Comparison of ENCODE assay signal across 15 cellular contexts in the genomic region with DNA sequence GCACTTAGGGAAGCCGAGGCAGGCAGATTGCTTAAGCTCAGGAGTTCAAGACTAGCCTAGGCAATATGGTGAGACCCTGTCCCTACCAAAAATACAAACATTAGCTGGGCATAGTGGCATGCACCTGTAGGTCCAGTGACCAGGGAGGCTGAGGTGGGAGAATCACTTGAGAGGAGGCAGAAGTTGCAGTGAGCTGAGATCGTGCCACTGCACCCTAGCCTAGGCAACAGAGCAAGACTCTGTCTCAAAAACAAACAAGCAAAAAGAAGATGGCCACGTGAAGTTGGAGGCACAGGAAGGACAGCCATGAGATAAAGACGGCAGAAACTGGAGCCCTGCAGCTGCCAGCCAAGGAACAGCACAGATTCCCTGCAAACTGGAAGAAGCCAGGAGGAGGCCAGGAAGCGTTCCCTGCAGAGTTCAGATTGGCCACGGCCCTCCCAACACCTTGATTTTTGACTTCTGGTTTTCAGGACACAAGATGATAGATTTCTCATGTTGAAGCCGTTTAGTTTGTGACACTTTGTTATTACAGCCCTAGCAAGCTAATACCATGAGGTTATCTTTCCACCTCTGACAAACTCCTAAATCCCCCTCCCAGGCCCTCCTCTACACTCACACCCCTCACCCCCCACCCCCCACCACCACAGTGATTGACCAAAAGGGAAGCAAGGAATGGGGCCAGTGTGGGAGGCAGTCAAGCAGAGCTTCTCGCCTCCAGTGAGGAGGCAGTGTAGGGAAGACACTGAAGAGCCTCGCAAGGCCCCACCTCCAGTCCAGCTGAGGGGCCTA.
"Had no signal": no experiment of that assay in that cellular context is flagged by ENCODE, and none has a peak within 500 bp of the region (broad histone marks: within the 10 kb centered on the region; RNA-seq: fewer than 3 reads in every experiment).

No MANE protein-coding gene starts in this region.

- H3K27ac ChIP-seq: left lung, ovary, sigmoid colon, stomach, upper lobe of left lung had no signal

- H3K9me3 Mint-ChIP-seq: activated CD4-positive, alpha-beta T cell treated with anti-CD3 and anti-CD28 coated beads, Interleukin-2, amount 10 ng/mL, durations not matched to agents 24 days and 14 days; activated naive CD4-positive, alpha-beta T cell treated with anti-CD3 and anti-CD28 coated beads for 36 hours; activated T-cell treated with anti-CD3 and anti-CD28 coated beads, Interleukin-2, amount 50 U/mL, for 4 hours; stimulated activated effector memory CD8-positive, alpha-beta T cell treated with anti-CD3 and anti-CD28 coated beads, Interleukin-12 subunit alpha, Interleukin-12 subunit beta, amount 100 ng/mL, for 72 hours had no signal

- DNase-seq: activated CD4-positive, alpha-beta T cell treated with anti-CD3 and anti-CD28 coated beads, Interleukin-2, amount 10 ng/mL, durations not matched to agents 24 days and 14 days; activated CD8-positive, alpha-beta memory T cell treated with anti-CD3 and anti-CD28 coated beads, Interleukin-2, amount 50 U/mL, for 4 hours; activated CD8-positive, alpha-beta T cell treated with anti-CD3 and anti-CD28 coated beads, Interleukin-2, amount 10 ng/mL, durations not matched to agents 7 days and 5 days; activated naive CD4-positive, alpha-beta T cell treated with anti-CD3 and anti-CD28 coated beads for 36 hours; activated T-cell treated with anti-CD3 and anti-CD28 coated beads, Interleukin-2, amount 50 U/mL, for 4 hours; cortex of kidney; hypothalamus; left lung; ovary; sigmoid colon; stimulated activated CD4-positive, alpha-beta T cell treated with anti-CD3 and anti-CD28 coated beads, Interleukin-4, amount 100 ng/mL, for 24 hours; stomach; T1000; upper lobe of left lung had no signal

- ATAC-seq: activated CD8-positive, alpha-beta T cell treated with anti-CD3 and anti-CD28 coated beads, Interleukin-2, amount 10 ng/mL, durations not matched to agents 7 days and 5 days; left lung; stimulated activated effector memory CD8-positive, alpha-beta T cell treated with anti-CD3 and anti-CD28 coated beads, Interleukin-12 subunit alpha, Interleukin-12 subunit beta, amount 100 ng/mL, for 72 hours had no signal

- H3K4me3 Mint-ChIP-seq: activated CD4-positive, alpha-beta T cell treated with anti-CD3 and anti-CD28 coated beads, Interleukin-2, amount 10 ng/mL, durations not matched to agents 24 days and 14 days; activated CD8-positive, alpha-beta T cell treated with anti-CD3 and anti-CD28 coated beads, Interleukin-2, amount 10 ng/mL, durations not matched to agents 7 days and 5 days; activated naive CD4-positive, alpha-beta T cell treated with anti-CD3 and anti-CD28 coated beads for 36 hours; activated T-cell treated with anti-CD3 and anti-CD28 coated beads, Interleukin-2, amount 50 U/mL, for 4 hours; stimulated activated effector memory CD8-positive, alpha-beta T cell treated with anti-CD3 and anti-CD28 coated beads, Interleukin-12 subunit alpha, Interleukin-12 subunit beta, amount 100 ng/mL, for 72 hours had no signal

- H3K27me3 ChIP-seq: ovary, upper lobe of left lung had no signal

- H3K27me3 Mint-ChIP-seq: activated CD4-positive, alpha-beta T cell treated with anti-CD3 and anti-CD28 coated beads, Interleukin-2, amount 10 ng/mL, durations not matched to agents 24 days and 14 days had no signal

- H3K4me3 ChIP-seq: left lung, ovary, sigmoid colon, stomach, upper lobe of left lung had no signal

- H3K36me3 ChIP-seq: left lung, ovary, sigmoid colon, stomach, upper lobe of left lung had no signal

- H3K27ac Mint-ChIP-seq: activated CD4-positive, alpha-beta T cell treated with anti-CD3 and anti-CD28 coated beads, Interleukin-2, amount 10 ng/mL, durations not matched to agents 24 days and 14 days; activated CD8-positive, alpha-beta T cell treated with anti-CD3 and anti-CD28 coated beads, Interleukin-2, amount 10 ng/mL, durations not matched to agents 7 days and 5 days; activated naive CD4-positive, alpha-beta T cell treated with anti-CD3 and anti-CD28 coated beads for 36 hours; stimulated activated effector memory CD8-positive, alpha-beta T cell treated with anti-CD3 and anti-CD28 coated beads, Interleukin-12 subunit alpha, Interleukin-12 subunit beta, amount 100 ng/mL, for 72 hours had no signal

- H3K4me1 Mint-ChIP-seq: stimulated activated effector memory CD8-positive, alpha-beta T cell treated with anti-CD3 and anti-CD28 coated beads, Interleukin-12 subunit alpha, Interleukin-12 subunit beta, amount 100 ng/mL, for 72 hours had no signal

- H3K36me3 Mint-ChIP-seq: stimulated activated effector memory CD8-positive, alpha-beta T cell treated with anti-CD3 and anti-CD28 coated beads, Interleukin-12 subunit alpha, Interleukin-12 subunit beta, amount 100 ng/mL, for 72 hours had no signal

- H3K9me3 ChIP-seq: left lung, ovary, sigmoid colon, upper lobe of left lung had no signal

- H3K4me1 ChIP-seq: left lung, sigmoid colon, stomach, upper lobe of left lung had no signal
